15 cellular contexts compared by ENCODE assay signal in the genomic region with DNA sequence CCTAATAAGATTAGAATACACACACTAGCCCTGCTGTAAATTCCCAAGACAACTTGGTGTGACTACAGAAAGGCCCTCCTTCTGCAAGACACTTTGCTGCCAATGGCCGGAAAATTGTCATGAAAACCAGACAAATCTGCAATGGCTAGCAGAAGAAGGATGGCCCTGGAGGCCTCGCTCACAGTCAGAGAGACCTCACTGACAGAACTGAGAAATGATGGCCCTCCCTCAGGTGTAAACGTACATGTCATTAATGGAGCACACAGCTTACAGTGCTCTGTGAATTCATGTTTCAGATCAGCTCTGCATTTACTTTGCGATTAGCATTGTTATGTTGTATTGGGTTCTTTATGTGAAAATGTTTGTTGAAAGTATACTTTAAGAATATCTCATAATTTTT.
A peak's percentile ranks its signal among the peaks of the same experiment; 100 is the strongest.
DNase-seq lines count a peak whose midpoint lies in the region; TF ChIP-seq lines count a peak whose summit lies in the region.
"Had no signal": no experiment of that assay in that cellular context is flagged by ENCODE, and none has a peak within 500 bp of the region (broad histone marks: within the 10 kb centered on the region; RNA-seq: fewer than 3 reads in every experiment).

No MANE protein-coding gene starts in this region.

- 0 out of 2 replicates have a peak, but pooled peaks cover 7% of the 10 kb centered on the region for H3K27me3 ChIP-seq in BLaER1
- peaks cover 0 to 27% (median 7%) of the 10 kb centered on the region in 11 experiments; a peak in 13 of 22 replicates for H3K27me3 ChIP-seq in BLaER1 treated with 17β-estradiol and CSF1 and Interleukin-3, amounts not matched to agents 10 nM and 100 nM
- peaks cover 0 to 50% (median 8%) of the 10 kb centered on the region in 4 donors for H3K27me3 ChIP-seq in esophagus muscularis mucosa

- DNase-seq in esophagus muscularis mucosa (ENCODE audit: extremely low spot score) (peak; percentile 53), glomerular visceral epithelial cell (ENCODE audit: extremely low spot score) (no peak), NCI-H1694 (lab: John Stamatoyannopoulos, UW) (no peak)
- no peak for DNase-seq in activated CD8-positive, alpha-beta memory T cell treated with anti-CD3 and anti-CD28 coated beads, Interleukin-2, amount 50 U/mL, for 4 hours
- DNase-seq: 8988T; ACHN; Caco-2; Calu3; CD4-positive, alpha-beta T cell; CD8-positive, alpha-beta T cell; DMS79 treated with DMSO at 0.1 percent for 48 hours; GF-D8 had no signal

- H3K4me1 ChIP-seq in BLaER1 (peaks cover 27% of the 10 kb centered on the region), esophagus muscularis mucosa (peaks cover 4 to 10% (median 7%) of the 10 kb centered on the region in 4 donors)
- peaks cover 22 to 31% (median 26%) of the 10 kb centered on the region in 10 experiments for H3K4me1 ChIP-seq in BLaER1 treated with 17β-estradiol and CSF1 and Interleukin-3, amounts not matched to agents 10 nM and 100 nM
- H3K4me1 ChIP-seq: Caco-2 had no signal

- H3K27ac ChIP-seq in BLaER1 = no peak overlapping the region
- H3K27ac ChIP-seq in BLaER1 treated with 17β-estradiol and CSF1 and Interleukin-3, amounts not matched to agents 10 nM and 100 nM = no peak overlapping the region
- H3K27ac ChIP-seq in esophagus muscularis mucosa (replicated peaks in 1 of 4) = no peak overlapping the region
- H3K27ac ChIP-seq: C4-2B had no signal

- peak overlapping the region; percentile 65 for H3K4me2 ChIP-seq in BLaER1
- peak overlapping the region in 10 of 11 experiments; percentile 8 to 76 (median 54); a peak in 17 of 22 replicates for H3K4me2 ChIP-seq in BLaER1 treated with 17β-estradiol and CSF1 and Interleukin-3, amounts not matched to agents 10 nM and 100 nM

- no peak for TF ChIP-seq CTCF in esophagus muscularis mucosa (IDR thresholded peaks at IDR 0.05)

- no peak for TF ChIP-seq POLR2A in esophagus muscularis mucosa (IDR thresholded peaks at IDR 0.05; ENCODE audit: low read depth)

- intact Hi-C loops in esophagus muscularis mucosa (cut with DNase I) = no loop called here

- TF ChIP-seq EP300 in esophagus muscularis mucosa (IDR thresholded peaks at IDR 0.05) = no peak

- H3K36me3 ChIP-seq in BLaER1 = no peaks in the 10 kb centered on the region
- no peaks in the 10 kb centered on the region for H3K36me3 ChIP-seq in BLaER1 treated with 17β-estradiol and CSF1 and Interleukin-3, amounts not matched to agents 10 nM and 100 nM
- no peaks in the 10 kb centered on the region for H3K36me3 ChIP-seq in esophagus muscularis mucosa

- peaks cover 11% of the 10 kb centered on the region for H3K9me3 ChIP-seq in BLaER1
- peaks cover 0 to 16% (median 10%) of the 10 kb centered on the region in 11 experiments; a peak in 11 of 22 replicates for H3K9me3 ChIP-seq in BLaER1 treated with 17β-estradiol and CSF1 and Interleukin-3, amounts not matched to agents 10 nM and 100 nM (replicated peaks in 1 of 11)
- no peaks in the 10 kb centered on the region for H3K9me3 ChIP-seq in esophagus muscularis mucosa
- H3K9me3 ChIP-seq: Caco-2 had no signal

- no peak overlapping the region for H3K9ac ChIP-seq in BLaER1
- H3K9ac ChIP-seq in BLaER1 treated with 17β-estradiol and CSF1 and Interleukin-3, amounts not matched to agents 10 nM and 100 nM = no peak overlapping the region

- H3K4me3 ChIP-seq in BLaER1 (no peak overlapping the region), esophagus muscularis mucosa (no peak overlapping the region)
- no peak overlapping the region for H3K4me3 ChIP-seq in BLaER1 treated with 17β-estradiol and CSF1 and Interleukin-3, amounts not matched to agents 10 nM and 100 nM

- WGBS in esophagus muscularis mucosa = 83% methylated on average over 4 of the region's 4 CpGs

- no peaks in the 10 kb centered on the region for H4K20me1 ChIP-seq in BLaER1
- H4K20me1 ChIP-seq in BLaER1 treated with 17β-estradiol and CSF1 and Interleukin-3, amounts not matched to agents 10 nM and 100 nM = peaks cover 0 to 19% (median 0%) of the 10 kb centered on the region in 11 experiments; a peak in 3 of 22 replicates
